Comparison of ENCODE assay signal across 15 cellular contexts in the genomic region with DNA sequence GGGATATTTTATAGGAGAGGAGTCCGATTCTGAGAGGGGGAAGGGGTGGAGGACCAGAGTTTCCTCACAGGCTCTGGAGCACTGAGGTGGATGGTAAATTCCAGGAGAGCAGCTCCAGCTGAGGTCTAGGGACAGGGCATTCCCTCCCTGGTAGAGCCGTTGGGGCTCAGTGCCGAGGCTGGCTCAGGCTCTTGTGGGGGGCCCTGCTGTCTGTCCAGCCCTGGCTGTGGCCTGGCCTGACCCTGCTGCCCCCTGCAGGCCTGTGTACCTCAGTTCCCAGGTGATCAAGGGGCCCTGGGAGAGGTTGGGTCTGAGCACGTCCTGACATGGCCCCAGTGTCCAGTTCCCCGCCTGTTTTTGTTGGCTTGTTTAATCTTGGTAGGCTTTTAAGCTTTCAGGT. TPM values are rescaled to one million over a fixed set of nuclear protein-coding genes. Genes with fewer than 3 reads are reported as not detected.
DNase-seq lines count a peak whose midpoint lies in the region; ATAC-seq, FAIRE-seq and TF ChIP-seq lines count a peak whose summit lies in the region.
"Had no signal": no experiment of that assay in that cellular context is flagged by ENCODE, and none has a peak within 500 bp of the region (broad histone marks: within the 10 kb centered on the region; RNA-seq: fewer than 3 reads in every experiment).

No MANE protein-coding gene starts in this region.

- CTCF ChIA-PET in PC-3 (lab: Charles Lee), result no interaction called here

- H4K20me1 ChIP-seq in PC-3 (ENCODE audit: low read length), result no peaks in the 10 kb centered on the region

- H3K9me3 ChIP-seq in PC-3 (ENCODE audit: low read length), result peaks cover 7% of the 10 kb centered on the region; the same call in 1 of the 2 replicates

- no TSS peak for BruUV-seq in PC-3 (replicated peaks; lab: Mats Ljungman, UMichigan)

- no peak overlapping the region for H3K27ac Mint-ChIP-seq in natural killer cell treated with Interleukin-12 subunit alpha and Interleukin-12 subunit beta and Interleukin-15 and Interleukin-18, amount 100 ng/mL, for 72 hours
- H3K27ac Mint-ChIP-seq in natural killer cell, result peak overlapping the region in 1 of 2 donors; percentile 37
- H3K27ac Mint-ChIP-seq in immature natural killer cell, result no peak overlapping the region
- H3K27ac Mint-ChIP-seq: activated T-helper 2 cell treated with anti-CD3 and anti-CD28 coated beads, Interferon-gamma antibody, Interleukin-2, Interleukin-4, amounts not matched to agents 10 μg/mL and 5 μg/mL and 100 μg/mL, durations not matched to agents 14 hours and 24 hours and 36 hours had no signal

- no peaks in the 10 kb centered on the region for H3F3A ChIP-seq in PC-3 (ENCODE audit: low read length, unreplicated experiment)

- H3K27ac ChIP-seq in PC-3 (ENCODE audit: low read length) (no peak overlapping the region), foreskin keratinocyte (no peak overlapping the region)

- POLR2A ChIA-PET in PC-3 (lab: Charles Lee; ENCODE audit: unreplicated experiment), result no interaction called here

- H3K27me3 ChIP-seq in PC-3 (ENCODE audit: low read length), result no peaks in the 10 kb centered on the region
- H3K27me3 ChIP-seq in foreskin keratinocyte, result no peaks in the 10 kb centered on the region

- H3K9ac ChIP-seq in PC-3 (ENCODE audit: low read length), result no peak overlapping the region

- peaks cover 26% of the 10 kb centered on the region for H3K36me3 ChIP-seq in PC-3 (ENCODE audit: low read depth, low read length)

- H3K36me3 Mint-ChIP-seq in natural killer cell treated with Interleukin-12 subunit alpha and Interleukin-12 subunit beta and Interleukin-15 and Interleukin-18, amount 100 ng/mL, for 72 hours, result peaks cover 15% of the 10 kb centered on the region
- peaks cover 8% of the 10 kb centered on the region for H3K36me3 Mint-ChIP-seq in natural killer cell
- H3K36me3 Mint-ChIP-seq in immature natural killer cell, result peaks cover 14 to 32% (median 22%) of the 10 kb centered on the region in 3 donors

- H2AFZ ChIP-seq in PC-3 (ENCODE audit: low read length), result no peak overlapping the region

- H3K9me3 Mint-ChIP-seq in natural killer cell treated with Interleukin-12 subunit alpha and Interleukin-12 subunit beta and Interleukin-15 and Interleukin-18, amount 100 ng/mL, for 72 hours, result peaks cover 10% of the 10 kb centered on the region
- peaks cover 0 to 2% of the 10 kb centered on the region in 2 donors for H3K9me3 Mint-ChIP-seq in natural killer cell
- peaks cover 0 to 5% (median 0%) of the 10 kb centered on the region in 6 donors for H3K9me3 Mint-ChIP-seq in immature natural killer cell

- no peak overlapping the region for H3K4me3 ChIP-seq in PC-3 (ENCODE audit: low read length)
- H3K4me3 ChIP-seq: HAP-1 had no signal

- H3K4me1 ChIP-seq in PC-3 (ENCODE audit: insufficient read depth, low read length) (no peaks in the 10 kb centered on the region), foreskin keratinocyte (no peaks in the 10 kb centered on the region)

- H3K4me1 Mint-ChIP-seq in natural killer cell treated with Interleukin-12 subunit alpha and Interleukin-12 subunit beta and Interleukin-15 and Interleukin-18, amount 100 ng/mL, for 72 hours (ENCODE audit: low read depth in 2 of 2), result peaks cover 8 to 16% of the 10 kb centered on the region in 2 donors
- peaks cover 4 to 25% of the 10 kb centered on the region in 2 donors for H3K4me1 Mint-ChIP-seq in natural killer cell
- peaks cover 6 to 12% of the 10 kb centered on the region in 2 donors for H3K4me1 Mint-ChIP-seq in immature natural killer cell

- no peaks in the 10 kb centered on the region for H3K79me2 ChIP-seq in PC-3 (ENCODE audit: low read length)

- intact Hi-C loops in natural killer cell (cut with micrococcal nuclease), result no loop called here
- intact Hi-C loops in PC-3 (cut with micrococcal nuclease), result no loop called here

- DNase-seq in natural killer cell treated with Interleukin-12 subunit alpha and Interleukin-12 subunit beta and Interleukin-15 and Interleukin-18, amount 100 ng/mL, for 72 hours (ENCODE audit: low spot score), result peak; percentile 56
- DNase-seq in natural killer cell (no peak), PC-3 (no peak), foreskin keratinocyte (no peak), NCI-H526 (lab: John Stamatoyannopoulos, UW) (no peak), immature natural killer cell (no peak), GM12891 (ENCODE audit: insufficient read length, low spot score) (no peak)
- DNase-seq: activated CD4-positive, alpha-beta T cell treated with anti-CD3 and anti-CD28 coated beads for 1 hour; GDM1 had no signal

- no peak overlapping the region for H3K4me2 ChIP-seq in PC-3 (ENCODE audit: low read length)

- H3K9me2 ChIP-seq in PC-3 (replicated peaks; ENCODE audit: low read length), result no peaks in the 10 kb centered on the region

- peak in 1 of 2 donors; percentile 20 for ATAC-seq in natural killer cell treated with Interleukin-12 subunit alpha and Interleukin-12 subunit beta and Interleukin-15 and Interleukin-18, amount 100 ng/mL, for 72 hours
- ATAC-seq in natural killer cell (no peak), PC-3 (0 out of 2 replicates have a peak, but pooled peaks have one; percentile 33), foreskin keratinocyte (no peak), HG03520 (IDR thresholded peaks at IDR 0.05; ENCODE audit: unreplicated experiment) (no peak)

- TF ChIP-seq POLR2A in GM12891 (IDR thresholded peaks at IDR 0.05; ENCODE audit: low read depth, low read length), result no peak

- H3K27me3 Mint-ChIP-seq in natural killer cell treated with Interleukin-12 subunit alpha and Interleukin-12 subunit beta and Interleukin-15 and Interleukin-18, amount 100 ng/mL, for 72 hours, result no peaks in the 10 kb centered on the region
- no peaks in the 10 kb centered on the region for H3K27me3 Mint-ChIP-seq in natural killer cell (ENCODE audit: low read depth in 2 of 2)
- H3K27me3 Mint-ChIP-seq in immature natural killer cell (ENCODE audit: low read depth in 3 of 3), result peaks cover 0 to 4% (median 1%) of the 10 kb centered on the region in 3 donors

- no peak for TF ChIP-seq CTCF in natural killer cell (IDR thresholded peaks at IDR 0.05)
- peak; percentile 46 for TF ChIP-seq CTCF in PC-3 (conservative IDR thresholded peaks at IDR 0.05; ENCODE audit: low read depth, low read length)
- TF ChIP-seq CTCF in foreskin keratinocyte (conservative IDR thresholded peaks at IDR 0.05), result peak; percentile 41

- no peak overlapping the region for H3K4me3 Mint-ChIP-seq in natural killer cell treated with Interleukin-12 subunit alpha and Interleukin-12 subunit beta and Interleukin-15 and Interleukin-18, amount 100 ng/mL, for 72 hours
- no peak overlapping the region for H3K4me3 Mint-ChIP-seq in natural killer cell
- H3K4me3 Mint-ChIP-seq in immature natural killer cell, result no peak overlapping the region

- no peak for FAIRE-seq in GM12891 (lab: Jason Lieb, UNC)

TF ChIP-seq in GM12891, 5 proteins besides CTCF, POLR2A, EP300 and RAD21:
- TF ChIP-seq PAX5 (IDR thresholded peaks at IDR 0.05; ENCODE audit: insufficient read depth, low read length, severe bottlenecking), result no peak
- no peak for TF ChIP-seq POU2F2 (IDR thresholded peaks at IDR 0.05; ENCODE audit: low read depth, low read length)
- no peak for TF ChIP-seq POLR2AphosphoS5 (IDR thresholded peaks at IDR 0.05; ENCODE audit: low read depth, low read length)
- TF ChIP-seq TAF1 (IDR thresholded peaks at IDR 0.05; ENCODE audit: low read depth, low read length), result no peak
- no peak for TF ChIP-seq SPI1 (IDR thresholded peaks at IDR 0.05; ENCODE audit: low read depth, low read length)

RNA-seq across cellular contexts. Expression of a gene that starts 16.8 kb away (rescaled TPM):
- not detected for total RNA-seq in natural killer cell treated with Interleukin-12 subunit alpha and Interleukin-12 subunit beta and Interleukin-15 and Interleukin-18, amount 100 ng/mL, for 72 hours
- total RNA-seq in natural killer cell (not detected), PC-3 (2014; rRNA removed) (not detected in 2 replicates), foreskin keratinocyte (0.18 and 0.27 TPM in 2 replicates)
- polyA plus RNA-seq in foreskin keratinocyte (0.12 TPM in 2 replicates), immature natural killer cell (under 1 TPM in 1 of 3 donors, not detected in 2; 0.11 TPM)
- polyA plus RNA-seq in GM12891 (2012; ENCODE audit: low read depth, missing spikeins), result 0.04 TPM
- total RNA-seq: activated T-helper 2 cell treated with anti-CD3 and anti-CD28 coated beads, Interferon-gamma antibody, Interleukin-2, Interleukin-4, amounts not matched to agents 10 μg/mL and 5 μg/mL and 100 μg/mL, durations not matched to agents 14 hours and 24 hours and 36 hours; LHCN-M2; SK-MEL-5; temporal lobe had no signal
